ENCODE assay signal across 25 cellular contexts in genomic region chr3:29576181-29576580, GRCh38.
"Had no signal": no experiment of that assay in that cellular context is flagged by ENCODE, and none has a peak within 500 bp of the region (broad histone marks: within the 10 kb centered on the region; RNA-seq: fewer than 3 reads in every experiment).

No MANE protein-coding gene starts in this region.

- DNase-seq: activated B cell treated with CpG ODN at 0.5 μM for 24 hours; activated CD4-positive, alpha-beta memory T cell treated with anti-CD3 and anti-CD28 coated beads for 36 hours; activated CD4-positive, alpha-beta T cell treated with anti-CD3 and anti-CD28 coated beads for 48 hours; activated CD8-positive, alpha-beta memory T cell treated with anti-CD3 and anti-CD28 coated beads, Interleukin-2, amount 10 ng/mL, durations not matched to agents 7 days and 5 days; activated CD8-positive, alpha-beta memory T cell treated with anti-CD3 and anti-CD28 coated beads, Interleukin-2, amount 50 U/mL, for 4 hours; activated CD8-positive, alpha-beta T cell treated with anti-CD3 and anti-CD28 coated beads, Interleukin-2, amount 10 ng/mL, durations not matched to agents 7 days and 5 days; activated gamma-delta T cell; activated naive CD4-positive, alpha-beta T cell; activated naive CD4-positive, alpha-beta T cell treated with anti-CD3 and anti-CD28 coated beads, Interleukin-2, amount 10 ng/mL, durations not matched to agents 7 days and 5 days; activated naive CD8-positive, alpha-beta T cell treated with anti-CD3 and anti-CD28 coated beads, Interleukin-2, amount 10 ng/mL, durations not matched to agents 7 days and 5 days; activated T-cell treated with anti-CD3 and anti-CD28 coated beads, Interleukin-2, amount 50 U/mL, for 1 hour; activated T-cell treated with anti-CD3 and anti-CD28 coated beads, Interleukin-2, amount 50 U/mL, for 72 hours; dorsolateral prefrontal cortex; effector memory CD4-positive, alpha-beta T cell; endodermal cell; esophagus squamous epithelium; SW 1271; T-cell; T-helper 9 cell; WERI-Rb-1 had no signal

- H3K27ac ChIP-seq: ascending aorta, coronary artery, dorsolateral prefrontal cortex, esophagus squamous epithelium, WERI-Rb-1 had no signal

- H3K4me3 ChIP-seq: ascending aorta, breast epithelium, coronary artery, dorsolateral prefrontal cortex, esophagus squamous epithelium had no signal

- H3K27me3 ChIP-seq: ascending aorta, breast epithelium, dorsolateral prefrontal cortex, esophagus squamous epithelium had no signal

- ATAC-seq: activated CD4-positive, CD25-positive, alpha-beta regulatory T cell treated with anti-CD3 and anti-CD28 coated beads, Interleukin-2, amount 50 U/mL, for 24 hours; activated CD8-positive, alpha-beta memory T cell treated with anti-CD3 and anti-CD28 coated beads, Interleukin-2, amount 10 ng/mL, durations not matched to agents 7 days and 5 days; activated CD8-positive, alpha-beta T cell treated with anti-CD3 and anti-CD28 coated beads, Interleukin-2, amount 10 ng/mL, durations not matched to agents 7 days and 5 days; activated naive CD4-positive, alpha-beta T cell treated with anti-CD3 and anti-CD28 coated beads, Interleukin-2, amount 50 U/mL, for 72 hours; activated T-cell treated with anti-CD3 and anti-CD28 coated beads, Interleukin-2, amount 50 U/mL, for 72 hours; T-cell had no signal

- H3K4me1 ChIP-seq: breast epithelium, esophagus squamous epithelium had no signal

- H3K36me3 ChIP-seq: ascending aorta, breast epithelium, esophagus squamous epithelium, WERI-Rb-1 had no signal
